ENCODE assay signal across 4 cellular contexts in the genomic region with DNA sequence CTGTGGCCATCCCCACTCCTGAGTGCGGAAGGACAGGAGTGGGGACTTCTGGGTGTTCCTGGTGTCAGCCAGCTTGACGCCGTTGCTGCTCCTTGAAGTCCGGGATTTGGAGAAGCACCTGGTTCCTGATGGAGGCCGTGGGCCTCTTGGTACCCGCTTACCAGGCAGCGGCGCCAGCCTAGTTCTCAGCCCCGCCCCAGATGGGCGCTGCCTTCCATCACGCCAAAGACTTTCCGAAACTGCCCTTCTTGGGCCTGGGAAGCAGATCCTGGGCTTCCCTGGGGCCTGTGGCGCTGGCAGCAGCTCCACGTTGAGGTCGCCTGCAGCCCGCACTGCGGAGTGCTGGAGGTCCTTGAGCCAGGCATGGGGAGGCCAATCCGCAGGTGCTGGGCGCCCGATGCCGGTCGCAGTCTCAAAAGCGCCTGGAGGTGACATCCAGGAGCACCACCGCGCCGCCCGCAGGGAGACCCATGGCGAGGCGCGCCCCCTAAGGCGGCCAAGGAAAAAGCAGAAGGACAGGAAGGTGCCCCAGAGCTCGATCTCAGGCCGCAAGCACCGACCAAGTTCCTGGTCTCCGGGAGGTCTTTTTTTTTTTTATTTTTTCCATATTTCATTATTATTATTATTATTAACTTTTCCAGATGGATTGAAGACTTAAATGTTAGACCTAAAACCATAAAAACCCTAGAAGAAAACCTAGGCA. TPM values are rescaled to one million over a fixed set of nuclear protein-coding genes. Genes with fewer than 3 reads are reported as not detected.
"Had no signal": no experiment of that assay in that cellular context is flagged by ENCODE, and none has a peak within 500 bp of the region (broad histone marks: within the 10 kb centered on the region; RNA-seq: fewer than 3 reads in every experiment).

No MANE protein-coding gene starts in this region.

RNA-seq across cellular contexts. Expression of a gene that starts 59.6 kb away (rescaled TPM):
- total RNA-seq: LHCN-M2, M059J, MCF 10A, NCI-H460 had no signal
